Comparison of ENCODE assay signal across 9 cellular contexts in the genomic region with DNA sequence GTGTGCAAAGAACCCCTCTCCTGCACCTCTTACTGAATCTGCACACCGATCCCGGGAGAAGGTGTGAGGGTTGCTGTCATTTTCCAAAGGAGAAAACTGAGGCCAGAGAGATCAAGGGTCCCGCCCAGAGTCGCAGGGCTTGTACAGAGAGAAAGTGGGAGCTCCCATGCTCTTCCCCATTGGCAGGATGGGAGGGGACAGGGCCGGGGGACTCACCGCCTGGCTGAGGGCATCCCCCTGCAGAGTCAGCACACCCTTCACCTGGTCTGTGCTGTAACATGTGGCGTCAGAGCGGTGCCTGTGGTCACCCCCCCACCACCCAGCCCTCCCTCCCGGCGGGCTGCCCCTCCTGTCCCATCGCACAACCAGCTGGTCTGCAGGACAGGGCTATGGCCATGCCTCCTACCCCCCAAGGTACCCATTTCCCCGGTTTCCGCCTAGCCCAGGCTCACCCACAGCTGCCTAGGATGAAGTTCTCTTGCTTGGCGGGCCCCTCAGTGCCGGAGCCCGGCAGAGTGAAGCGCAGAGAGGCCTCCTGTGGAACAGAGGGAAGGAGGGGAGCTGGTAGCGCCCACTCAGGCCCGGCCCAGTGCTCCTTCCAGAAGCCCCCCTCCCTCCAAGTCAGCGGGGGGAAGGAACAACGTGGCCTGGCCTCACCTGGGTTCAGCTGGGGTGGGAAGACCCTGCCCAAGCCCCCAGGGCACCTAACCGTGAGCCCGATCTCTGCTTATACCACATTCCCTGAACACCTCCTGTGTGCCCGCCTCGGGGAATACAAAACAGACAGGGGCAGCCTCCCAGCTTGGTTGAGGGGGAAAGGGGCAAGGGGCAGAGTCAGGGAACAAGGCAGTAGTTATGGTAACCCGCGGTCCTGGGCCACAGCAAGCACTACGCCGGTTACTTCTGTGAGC. TPM values are rescaled to one million over a fixed set of nuclear protein-coding genes. Genes with fewer than 3 reads are reported as not detected.
DNase-seq lines count a peak whose midpoint lies in the region; ATAC-seq, FAIRE-seq and TF ChIP-seq lines count a peak whose summit lies in the region.
"Had no signal": no experiment of that assay in that cellular context is flagged by ENCODE, and none has a peak within 500 bp of the region (broad histone marks: within the 10 kb centered on the region; RNA-seq: fewer than 3 reads in every experiment).

No MANE protein-coding gene starts in this region.

- H3K36me3 Mint-ChIP-seq in natural killer cell treated with Interleukin-12 subunit alpha and Interleukin-12 subunit beta and Interleukin-15 and Interleukin-18, amount 100 ng/mL, for 72 hours, result no peaks in the 10 kb centered on the region

- TF ChIP-seq CTCF in BJ (IDR thresholded peaks at IDR 0.05; ENCODE audit: insufficient read depth, low read depth, low read length), result no peak

- DNase-seq in BJ (ENCODE audit: low read depth), result no peak
- no peak for DNase-seq in MG63
- peak; percentile 50 for DNase-seq in natural killer cell treated with Interleukin-12 subunit alpha and Interleukin-12 subunit beta and Interleukin-15 and Interleukin-18, amount 100 ng/mL, for 72 hours (ENCODE audit: low spot score)
- no peak for DNase-seq in GM12892 (ENCODE audit: insufficient read length)
- no peak for DNase-seq in NCI-H1694 (lab: John Stamatoyannopoulos, UW)

- H3K9me3 Mint-ChIP-seq in natural killer cell treated with Interleukin-12 subunit alpha and Interleukin-12 subunit beta and Interleukin-15 and Interleukin-18, amount 100 ng/mL, for 72 hours, result no peaks in the 10 kb centered on the region

- H3K9me3 ChIP-seq in MG63 (no peaks in the 10 kb centered on the region), ectodermal cell (ENCODE audit: control insufficient read depth, low read length) (no peaks in the 10 kb centered on the region)

- no peak for FAIRE-seq in GM12892 (lab: Jason Lieb, UNC)

- no peak for TF ChIP-seq POLR2A in GM12892 (IDR thresholded peaks at IDR 0.05; ENCODE audit: low read depth, low read length)

- POLR2A ChIA-PET in BJ (lab: Charles Lee), result no interaction called here

- no peaks in the 10 kb centered on the region for H3K27me3 ChIP-seq in BJ (ENCODE audit: control insufficient read depth, insufficient read depth, low read length)
- H3K27me3 ChIP-seq in MG63, result no peaks in the 10 kb centered on the region
- H3K27me3 ChIP-seq in ectodermal cell (ENCODE audit: control insufficient read depth, insufficient read depth, low read length, poor library complexity, severe bottlenecking), result no peaks in the 10 kb centered on the region

- peak overlapping the region in 1 of 2 donors; percentile 58 for H3K27ac Mint-ChIP-seq in natural killer cell treated with Interleukin-12 subunit alpha and Interleukin-12 subunit beta and Interleukin-15 and Interleukin-18, amount 100 ng/mL, for 72 hours

- ATAC-seq in natural killer cell treated with Interleukin-12 subunit alpha and Interleukin-12 subunit beta and Interleukin-15 and Interleukin-18, amount 100 ng/mL, for 72 hours, result no peak
- ATAC-seq in HG02588 (IDR thresholded peaks at IDR 0.05; ENCODE audit: unreplicated experiment) (no peak), GM18519 (IDR thresholded peaks at IDR 0.05; ENCODE audit: low FRiP score, unreplicated experiment) (no peak)

- peaks cover 9% of the 10 kb centered on the region for H3K36me3 ChIP-seq in BJ (ENCODE audit: control insufficient read depth, insufficient read depth, low read length)
- peaks cover 19% of the 10 kb centered on the region for H3K36me3 ChIP-seq in MG63
- peaks cover 11% of the 10 kb centered on the region for H3K36me3 ChIP-seq in ectodermal cell (ENCODE audit: control insufficient read depth, insufficient read depth, low read length)

- CTCF ChIA-PET in BJ (lab: Yijun Ruan, JAX), result no interaction called here

- H3K27ac ChIP-seq in ectodermal cell (ENCODE audit: insufficient read depth, low read depth, low read length, poor library complexity, severe bottlenecking), result no peak overlapping the region

- peaks cover 13% of the 10 kb centered on the region for H3K4me1 ChIP-seq in ectodermal cell (ENCODE audit: control insufficient read depth, insufficient read depth, low read length)

- peak overlapping the region; percentile 54 for H3K4me3 ChIP-seq in BJ (ENCODE audit: low read depth, low read length)
- H3K4me3 ChIP-seq in MG63, result peak overlapping the region; percentile 73
- H3K4me3 ChIP-seq in ectodermal cell (ENCODE audit: insufficient read depth, low read depth, low read length), result peak overlapping the region; percentile 79

- peaks cover 0 to 8% of the 10 kb centered on the region in 2 donors for H3K4me1 Mint-ChIP-seq in natural killer cell treated with Interleukin-12 subunit alpha and Interleukin-12 subunit beta and Interleukin-15 and Interleukin-18, amount 100 ng/mL, for 72 hours (ENCODE audit: low read depth in 2 of 2)

- H3K4me3 Mint-ChIP-seq in natural killer cell treated with Interleukin-12 subunit alpha and Interleukin-12 subunit beta and Interleukin-15 and Interleukin-18, amount 100 ng/mL, for 72 hours, result peak overlapping the region; percentile 79

- H3K27me3 Mint-ChIP-seq in natural killer cell treated with Interleukin-12 subunit alpha and Interleukin-12 subunit beta and Interleukin-15 and Interleukin-18, amount 100 ng/mL, for 72 hours, result no peaks in the 10 kb centered on the region

- 49 to 52% methylated on average over 29 of the region's 29 CpGs for WGBS in ectodermal cell, 2 experiments

RNA-seq across cellular contexts. Expression of gene ROGDI, which starts 1.1 kb away (rescaled TPM):
- polyA plus RNA-seq in BJ (2011; rRNA removed), result 15.8 and 31.9 TPM in 2 replicates
- polyA minus RNA-seq in BJ (2011; rRNA and poly(A)+ RNA removed), result 6.8 and 15.8 TPM in 2 replicates
- 7.7 and 29.1 TPM in 2 replicates for total RNA-seq in MG63 (2014; rRNA removed; shearing (Covaris generic); ENCODE audit: low replicate concordance)
- 42.7 TPM for polyA plus RNA-seq in ectodermal cell (2013, experiment 1 of 4)
- 51.3 TPM for polyA plus RNA-seq in ectodermal cell (2013, experiment 2 of 4)
- polyA plus RNA-seq in ectodermal cell (2013, experiment 3 of 4), result 36.3 TPM
- polyA plus RNA-seq in ectodermal cell (2013, experiment 4 of 4), result 42.0 TPM
- total RNA-seq in natural killer cell treated with Interleukin-12 subunit alpha and Interleukin-12 subunit beta and Interleukin-15 and Interleukin-18, amount 100 ng/mL, for 72 hours, result 1 to 10 TPM; 3.8 to 7.1 TPM
- 4.1 TPM for polyA plus RNA-seq in GM12892 (2012; ENCODE audit: missing spikeins)

RNA-seq across cellular contexts. Expression of gene SMIM22, which starts 6.1 kb away (rescaled TPM):
- not detected in 2 replicates for polyA plus RNA-seq in BJ (2011; rRNA removed)
- not detected in 2 replicates for polyA minus RNA-seq in BJ (2011; rRNA and poly(A)+ RNA removed)
- total RNA-seq in MG63 (2014; rRNA removed; shearing (Covaris generic); ENCODE audit: low replicate concordance), result not detected in 2 replicates
- not detected for polyA plus RNA-seq in ectodermal cell (2013, experiment 1 of 4)
- polyA plus RNA-seq in ectodermal cell (2013, experiment 2 of 4), result not detected
- polyA plus RNA-seq in ectodermal cell (2013, experiment 3 of 4), result not detected
- polyA plus RNA-seq in ectodermal cell (2013, experiment 4 of 4), result not detected
- not detected for total RNA-seq in natural killer cell treated with Interleukin-12 subunit alpha and Interleukin-12 subunit beta and Interleukin-15 and Interleukin-18, amount 100 ng/mL, for 72 hours
- not detected for polyA plus RNA-seq in GM12892 (2012; ENCODE audit: missing spikeins)

RNA-seq across cellular contexts. Expression of gene SEPTIN12, which starts 13.2 kb away (rescaled TPM):
- not detected in 2 replicates for polyA plus RNA-seq in BJ (2011; rRNA removed)
- not detected in 2 replicates for polyA minus RNA-seq in BJ (2011; rRNA and poly(A)+ RNA removed)
- total RNA-seq in MG63 (2014; rRNA removed; shearing (Covaris generic); ENCODE audit: low replicate concordance), result not detected in 2 replicates
- polyA plus RNA-seq in ectodermal cell (2013, experiment 1 of 4), result 0.69 TPM
- polyA plus RNA-seq in ectodermal cell (2013, experiment 2 of 4), result 0.66 TPM
- not detected for polyA plus RNA-seq in ectodermal cell (2013, experiment 3 of 4)
- polyA plus RNA-seq in ectodermal cell (2013, experiment 4 of 4), result 0.65 TPM
- not detected for total RNA-seq in natural killer cell treated with Interleukin-12 subunit alpha and Interleukin-12 subunit beta and Interleukin-15 and Interleukin-18, amount 100 ng/mL, for 72 hours
- not detected for polyA plus RNA-seq in GM12892 (2012; ENCODE audit: missing spikeins)
- polyA plus RNA-seq: adipose tissue had no signal

RNA-seq across cellular contexts. Expression of gene ZNF500, which starts 34.3 kb away (rescaled TPM):
- polyA plus RNA-seq in BJ (2011; rRNA removed), result 4.9 and 6.5 TPM in 2 replicates
- 6.9 and 7.1 TPM in 2 replicates for polyA minus RNA-seq in BJ (2011; rRNA and poly(A)+ RNA removed)
- 10.4 and 13.3 TPM in 2 replicates for total RNA-seq in MG63 (2014; rRNA removed; shearing (Covaris generic); ENCODE audit: low replicate concordance)
- polyA plus RNA-seq in ectodermal cell (2013, experiment 1 of 4), result 14.0 TPM
- 12.4 TPM for polyA plus RNA-seq in ectodermal cell (2013, experiment 2 of 4)
- polyA plus RNA-seq in ectodermal cell (2013, experiment 3 of 4), result 8.8 TPM
- polyA plus RNA-seq in ectodermal cell (2013, experiment 4 of 4), result 9.3 TPM
- 10 to 100 TPM; 12.2 to 20.9 TPM for total RNA-seq in natural killer cell treated with Interleukin-12 subunit alpha and Interleukin-12 subunit beta and Interleukin-15 and Interleukin-18, amount 100 ng/mL, for 72 hours
- 3.0 TPM for polyA plus RNA-seq in GM12892 (2012; ENCODE audit: missing spikeins)

RNA-seq across cellular contexts. Expression of gene GLYR1, which starts 45.8 kb away (rescaled TPM):
- 34.0 and 41.6 TPM in 2 replicates for polyA plus RNA-seq in BJ (2011; rRNA removed)
- 21.7 and 24.9 TPM in 2 replicates for polyA minus RNA-seq in BJ (2011; rRNA and poly(A)+ RNA removed)
- 44.6 and 45.2 TPM in 2 replicates for total RNA-seq in MG63 (2014; rRNA removed; shearing (Covaris generic); ENCODE audit: low replicate concordance)
- polyA plus RNA-seq in ectodermal cell (2013, experiment 1 of 4), result 108 TPM
- polyA plus RNA-seq in ectodermal cell (2013, experiment 2 of 4), result 123 TPM
- polyA plus RNA-seq in ectodermal cell (2013, experiment 3 of 4), result 70.2 TPM
- polyA plus RNA-seq in ectodermal cell (2013, experiment 4 of 4), result 82.3 TPM
- total RNA-seq in natural killer cell treated with Interleukin-12 subunit alpha and Interleukin-12 subunit beta and Interleukin-15 and Interleukin-18, amount 100 ng/mL, for 72 hours, result 100 to 1,000 TPM; 126 to 156 TPM
- polyA plus RNA-seq in GM12892 (2012; ENCODE audit: missing spikeins), result 44.9 TPM
